Comparison of ENCODE assay signal across 19 cellular contexts in the genomic region with DNA sequence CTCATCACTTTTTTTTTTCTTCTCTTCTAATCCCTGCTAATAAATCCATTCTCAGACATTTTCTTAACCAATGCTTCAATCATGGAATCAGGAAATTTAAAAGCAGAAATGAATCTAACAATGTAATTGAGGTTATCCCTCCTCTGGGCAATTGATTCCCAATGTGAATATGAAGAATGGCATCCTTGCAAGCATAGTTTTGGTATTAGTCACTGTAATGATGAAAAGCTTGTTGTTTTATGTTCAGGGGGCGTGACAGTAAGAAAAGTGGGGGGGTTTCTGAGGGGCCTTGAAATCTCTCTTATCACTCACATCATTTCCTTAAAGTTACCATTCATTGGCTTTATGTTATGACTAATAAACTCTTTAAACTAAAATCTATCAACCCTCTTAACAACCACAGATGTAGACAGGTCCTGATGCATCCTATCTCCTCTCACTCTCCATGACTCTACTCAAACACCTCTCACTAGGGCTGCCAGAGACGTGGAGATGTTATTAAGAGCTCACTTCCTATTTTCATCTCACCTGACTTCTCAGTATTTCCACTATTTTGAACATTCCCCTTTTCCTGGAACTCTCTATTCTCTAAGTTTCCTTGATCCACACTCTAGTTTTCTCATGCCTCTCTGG.
DNase-seq lines count a peak whose midpoint lies in the region; ATAC-seq, FAIRE-seq and TF ChIP-seq lines count a peak whose summit lies in the region.
"Had no signal": no experiment of that assay in that cellular context is flagged by ENCODE, and none has a peak within 500 bp of the region (broad histone marks: within the 10 kb centered on the region; RNA-seq: fewer than 3 reads in every experiment).

No MANE protein-coding gene starts in this region.

- no peaks in the 10 kb centered on the region for H3K36me3 ChIP-seq in mesodermal cell (ENCODE audit: control insufficient read depth, insufficient read depth, low read length)
- H3K36me3 ChIP-seq in pancreas = no peaks in the 10 kb centered on the region
- H3K36me3 ChIP-seq: right atrium auricular region had no signal

- TF ChIP-seq CTCF in chondrocyte (IDR thresholded peaks at IDR 0.05) (no peak), pancreas (IDR thresholded peaks at IDR 0.05) (no peak)

- no peaks in the 10 kb centered on the region for H3K27me3 Mint-ChIP-seq in chondrocyte (ENCODE audit: low read depth)
- H3K27me3 Mint-ChIP-seq: brain; stimulated activated naive CD8-positive, alpha-beta T cell treated with anti-CD3 and anti-CD28 coated beads, Interleukin-15, Interleukin-2, amounts not matched to agents 100 ng/mL and 50 ng/mL, for 24 hours had no signal

- H3K4me3 Mint-ChIP-seq in chondrocyte (ENCODE audit: unreplicated experiment) = no peak overlapping the region
- H3K4me3 Mint-ChIP-seq: activated T-helper 1 cell treated with anti-CD3 and anti-CD28 coated beads, Interleukin-12 subunit alpha, Interleukin-12 subunit beta, Interleukin-2, Interleukin-4 antibody, amounts not matched to agents 30 ng/mL and 10 ng/mL and 1 ng/mL, durations not matched to agents 14 hours and 24 hours and 36 hours; brain; immature natural killer cell; stimulated activated naive CD8-positive, alpha-beta T cell treated with anti-CD3 and anti-CD28 coated beads, Interleukin-15, Interleukin-2, amounts not matched to agents 100 ng/mL and 50 ng/mL, for 24 hours had no signal

- WGBS in mesodermal cell (ENCODE audit: insufficient coverage in 2 of 2), 2 experiments = 77 to 78% methylated on average over 1 of the region's 2 CpGs
- 26 to 27% methylated on average over 2 of the region's 2 CpGs for WGBS in pancreas, 2 donors

- H3K27ac ChIP-seq in mesodermal cell (ENCODE audit: low read depth, low read length, severe bottlenecking) (peak overlapping the region; percentile 60), pancreas (no peak overlapping the region)
- H3K27ac ChIP-seq: KMS-11, right atrium auricular region, SK-N-MC had no signal

- ATAC-seq in pancreas = no peak

- no peaks in the 10 kb centered on the region for H3K9me3 Mint-ChIP-seq in chondrocyte (ENCODE audit: low read depth)

- H3K4me3 ChIP-seq in mesodermal cell (ENCODE audit: extremely low read depth, insufficient read depth, low read length, poor library complexity, severe bottlenecking) (no peak overlapping the region), pancreas (no peak overlapping the region)
- H3K4me3 ChIP-seq: right atrium auricular region, SK-N-MC had no signal

- intact Hi-C loops in pancreas (cut with DNase I) = no loop called here

- no peak for FAIRE-seq in pancreas (lab: Jason Lieb, UNC)

- H3K4me1 Mint-ChIP-seq in chondrocyte (ENCODE audit: low read depth) = peaks cover 38% of the 10 kb centered on the region
- H3K4me1 Mint-ChIP-seq: brain, immature natural killer cell had no signal

- H3K36me3 Mint-ChIP-seq in chondrocyte (ENCODE audit: low read depth) = no peaks in the 10 kb centered on the region
- H3K36me3 Mint-ChIP-seq: brain, immature natural killer cell had no signal

- H3K4me1 ChIP-seq in mesodermal cell (ENCODE audit: control insufficient read depth, insufficient read depth, low read length, poor library complexity, severe bottlenecking) (peaks cover 13% of the 10 kb centered on the region), pancreas (no peaks in the 10 kb centered on the region)
- H3K4me1 ChIP-seq: right atrium auricular region had no signal

- H3K27me3 ChIP-seq in pancreas = no peaks in the 10 kb centered on the region
- H3K27me3 ChIP-seq: right atrium auricular region had no signal

- peak overlapping the region; percentile 23 for H3K27ac Mint-ChIP-seq in chondrocyte (ENCODE audit: unreplicated experiment)
- H3K27ac Mint-ChIP-seq: activated T-helper 1 cell treated with anti-CD3 and anti-CD28 coated beads, Interleukin-12 subunit alpha, Interleukin-12 subunit beta, Interleukin-2, Interleukin-4 antibody, amounts not matched to agents 30 ng/mL and 10 ng/mL and 1 ng/mL, durations not matched to agents 14 hours and 24 hours and 36 hours; brain; immature natural killer cell; stimulated activated naive CD8-positive, alpha-beta T cell treated with anti-CD3 and anti-CD28 coated beads, Interleukin-15, Interleukin-2, amounts not matched to agents 100 ng/mL and 50 ng/mL, for 24 hours had no signal

- no peaks in the 10 kb centered on the region for H3K9me3 ChIP-seq in mesodermal cell (ENCODE audit: control insufficient read depth, low read length)
- no peaks in the 10 kb centered on the region for H3K9me3 ChIP-seq in pancreas

- peak; percentile 72 for DNase-seq in Daoy (ENCODE audit: low read depth)
- DNase-seq in NCI-H226 = peak; percentile 93
- no peak for DNase-seq in chondrocyte (ENCODE audit: low spot score)
- no peak for DNase-seq in Kasumi-1 (lab: John Stamatoyannopoulos, UW)
- no peak for DNase-seq in islet precursor cell
- DNase-seq in NCI-H524 (lab: John Stamatoyannopoulos, UW) = no peak
- DNase-seq in pancreas = no peak
- DNase-seq: C1 segment of cervical spinal cord, erythroblast, GF-D8, immature natural killer cell, NCI-H2029 treated with DMSO at 0.1 percent for 48 hours had no signal

Comparison
In these comparisons a context has a peak if more than half of its experiments do, and no peak if none do; other contexts are left out.
1. DNase-seq: peak in Daoy (single experiment) and NCI-H226 (single experiment); none in chondrocyte (single experiment), Kasumi-1 (0 of 2), islet precursor cell (single experiment), NCI-H524 (0 of 2) and pancreas (0 of 6).